In the genomic region with DNA sequence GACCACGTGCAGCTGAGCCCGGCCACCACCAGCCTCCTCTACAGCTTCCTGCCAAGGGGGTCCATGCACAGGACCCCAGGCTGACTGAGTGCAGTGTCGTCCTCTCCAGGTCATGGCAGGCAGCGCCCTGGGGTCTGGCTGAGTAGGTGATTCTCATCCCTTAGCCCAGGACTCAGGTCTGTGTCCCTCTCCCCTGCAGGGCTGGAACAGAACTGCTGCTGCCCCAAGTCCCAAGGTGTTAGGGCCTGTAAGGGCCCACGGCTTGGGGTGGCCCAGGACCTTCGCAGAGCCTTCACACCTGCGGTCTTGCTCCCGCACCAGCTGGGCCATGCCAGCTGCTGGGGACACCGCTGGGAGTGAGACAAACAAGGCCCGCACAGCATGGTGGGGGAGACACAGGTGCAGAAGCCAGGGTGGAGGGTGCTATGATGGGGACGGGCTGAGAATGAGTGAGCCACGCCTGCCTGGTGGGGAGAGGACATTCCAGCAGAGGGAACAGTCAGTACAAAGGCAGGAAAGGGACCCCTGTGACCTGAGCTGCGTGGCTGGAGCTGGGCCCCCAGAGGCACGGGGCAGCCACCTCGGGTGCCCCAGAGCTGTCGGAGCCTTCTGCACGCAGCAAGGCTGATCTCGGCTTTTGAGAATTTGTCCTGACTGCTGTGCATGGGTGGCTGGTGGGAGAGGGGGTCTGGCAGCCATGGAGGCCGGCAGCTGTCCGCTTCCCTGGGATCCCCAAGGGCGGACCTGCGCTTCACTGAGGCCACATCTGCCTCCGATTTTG, we compare ENCODE assay signal across 12 cellular contexts. TPM values are rescaled to one million over a fixed set of nuclear protein-coding genes. Genes with fewer than 3 reads are reported as not detected.
DNase-seq lines count a peak whose midpoint lies in the region; ATAC-seq and TF ChIP-seq lines count a peak whose summit lies in the region.
"Had no signal": no experiment of that assay in that cellular context is flagged by ENCODE, and none has a peak within 500 bp of the region (broad histone marks: within the 10 kb centered on the region; RNA-seq: fewer than 3 reads in every experiment).

No MANE protein-coding gene starts in this region.

- peak; percentile 36 for DNase-seq in cardiac septum (ENCODE audit: low spot score)
- no peak for DNase-seq in left cardiac atrium
- no peak for DNase-seq in caudate nucleus (lab: John Stamatoyannopoulos, UW)
- DNase-seq in naive thymus-derived CD8-positive, alpha-beta T cell = no peak
- DNase-seq in uterus = no peak
- DNase-seq in HCEC 1CT = no peak
- DNase-seq in stimulated activated CD4-positive, alpha-beta T cell treated with anti-CD3 and anti-CD28 coated beads, Interleukin-4, amount 100 ng/mL, for 24 hours = no peak
- DNase-seq: Karpas-422; NCI-H510A; stimulated activated naive CD8-positive, alpha-beta T cell treated with anti-CD3 and anti-CD28 coated beads, Interleukin-15, amount 100 ng/mL, for 72 hours had no signal

- no peaks in the 10 kb centered on the region for H3K36me3 ChIP-seq in uterus

- POLR2A ChIA-PET in naive thymus-derived CD8-positive, alpha-beta T cell (lab: Charles Lee) = interaction anchor here (1.0 to 12.5 kb wide), 4 partner anchors 12 to 71 kb away, joined by 3 to 154 read pairs (median 62); partner anchors contain the start of genes C19orf12, PLEKHF1 and POP4

- peaks cover 36 to 92% (median 81%) of the 10 kb centered on the region in 4 donors for H3K4me1 Mint-ChIP-seq in naive thymus-derived CD8-positive, alpha-beta T cell

- ATAC-seq in left cardiac atrium (no peak), GM19397 (IDR thresholded peaks at IDR 0.05; ENCODE audit: unreplicated experiment) (no peak)
- ATAC-seq in naive thymus-derived CD8-positive, alpha-beta T cell = no peak
- ATAC-seq: SK-N-SH treated with all-trans-retinoic acid at 6 μM for 48 hours; stimulated activated naive CD8-positive, alpha-beta T cell treated with anti-CD3 and anti-CD28 coated beads, Interleukin-15, amount 100 ng/mL, for 72 hours had no signal

- H3K4me1 ChIP-seq in uterus = peaks cover 5 to 19% of the 10 kb centered on the region in 2 donors

- H3K36me3 Mint-ChIP-seq in naive thymus-derived CD8-positive, alpha-beta T cell = peaks cover 0 to 21% (median 3%) of the 10 kb centered on the region in 3 donors

- no peaks in the 10 kb centered on the region for H3K27me3 Mint-ChIP-seq in naive thymus-derived CD8-positive, alpha-beta T cell
- H3K27me3 Mint-ChIP-seq: stimulated activated naive CD8-positive, alpha-beta T cell treated with anti-CD3 and anti-CD28 coated beads, Interleukin-15, amount 100 ng/mL, for 72 hours had no signal

- no peak overlapping the region for H3K4me3 ChIP-seq in uterus

- peak overlapping the region; percentile 7 to 77 (median 54) for H3K4me3 Mint-ChIP-seq in naive thymus-derived CD8-positive, alpha-beta T cell
- H3K4me3 Mint-ChIP-seq: stimulated activated naive CD8-positive, alpha-beta T cell treated with anti-CD3 and anti-CD28 coated beads, Interleukin-15, amount 100 ng/mL, for 72 hours had no signal

- intact Hi-C loops in cardiac septum (cut with DNase I) = no loop called here
- intact Hi-C loops in left cardiac atrium (cut with DNase I) = no loop called here
- intact Hi-C loops in uterus (cut with DNase I; ENCODE audit: low total_unique reads) = no loop called here

- peak overlapping the region; percentile 93 for H3K27ac ChIP-seq in caudate nucleus (ENCODE audit: low read depth, low read length)
- peak overlapping the region; percentile 63 to 70 for H3K27ac ChIP-seq in uterus

- H3K27ac Mint-ChIP-seq in naive thymus-derived CD8-positive, alpha-beta T cell = peak overlapping the region; percentile 29 to 92 (median 82)

- no peaks in the 10 kb centered on the region for H3K9me3 ChIP-seq in uterus

- TF ChIP-seq CTCF in uterus (IDR thresholded peaks at IDR 0.05) = no peak

- H3K27me3 ChIP-seq in uterus = no peaks in the 10 kb centered on the region

- H3K9me3 Mint-ChIP-seq in naive thymus-derived CD8-positive, alpha-beta T cell = no peaks in the 10 kb centered on the region
- H3K9me3 Mint-ChIP-seq: stimulated activated naive CD8-positive, alpha-beta T cell treated with anti-CD3 and anti-CD28 coated beads, Interleukin-15, amount 100 ng/mL, for 72 hours had no signal

- no peak for TF ChIP-seq POLR2A in uterus (IDR thresholded peaks at IDR 0.05)

RNA-seq across cellular contexts. Expression of gene PLEKHF1, which starts 11.9 kb away (rescaled TPM):
- 9.5 TPM for total RNA-seq in cardiac septum
- 10 to 100 TPM; 28.1 to 32.8 TPM for total RNA-seq in left cardiac atrium
- total RNA-seq in naive thymus-derived CD8-positive, alpha-beta T cell = 10 to 100 TPM; 18.0 to 19.8 TPM
- polyA plus RNA-seq in naive thymus-derived CD8-positive, alpha-beta T cell = 10 to 100 TPM in 2 of 3 donors, 1 to 10 TPM in 1; 3.8 to 19.7 (median 15.5) TPM
- total RNA-seq in uterus = 10 to 100 TPM in 3 of 4 donors, 1 to 10 TPM in 1; 7.4 to 35.9 (median 19.7) TPM

RNA-seq across cellular contexts. Expression of gene C19orf12, which starts 37.9 kb away (rescaled TPM):
- total RNA-seq in cardiac septum (38.0 TPM), left cardiac atrium (10 to 100 TPM; 48.2 to 52.0 TPM), uterus (10 to 100 TPM in 3 of 4 donors, 1 to 10 TPM in 1; 8.5 to 35.0 (median 31.5) TPM)
- total RNA-seq in naive thymus-derived CD8-positive, alpha-beta T cell = 10 to 100 TPM; 23.2 to 23.8 TPM
- 10 to 100 TPM; 16.7 to 32.3 (median 19.8) TPM for polyA plus RNA-seq in naive thymus-derived CD8-positive, alpha-beta T cell
